9 cellular contexts compared by ENCODE assay signal in genomic region chr9:85258823-85259370, GRCh38.
DNase-seq lines count a peak whose midpoint lies in the region; ATAC-seq, FAIRE-seq and TF ChIP-seq lines count a peak whose summit lies in the region.
"Had no signal": no experiment of that assay in that cellular context is flagged by ENCODE, and none has a peak within 500 bp of the region (broad histone marks: within the 10 kb centered on the region; RNA-seq: fewer than 3 reads in every experiment).

No MANE protein-coding gene starts in this region.

- no peaks in the 10 kb centered on the region for H3K36me3 Mint-ChIP-seq in activated CD4-positive, alpha-beta T cell treated with anti-CD3 and anti-CD28 coated beads for 36 hours (ENCODE audit: low read depth)
- no peaks in the 10 kb centered on the region for H3K36me3 Mint-ChIP-seq in activated T-helper 17 cell treated with anti-CD3 and anti-CD28 coated beads, Interleukin-2, amount 50 U/mL, for 72 hours (ENCODE audit: low read depth)

- WGBS in GM23248 (ENCODE audit: low coverage in 1 of 2, low lambda C conversion rate in 2 of 2, missing lambda C conversion rate in 2 of 2), 2 experiments: 8 to 9% methylated on average over 10 of the region's 10 CpGs
- WGBS in small intestine, 3 donors: 39 to 44% (median 41%) methylated on average over 10 of the region's 10 CpGs

- no peaks in the 10 kb centered on the region for H3K9me3 ChIP-seq in GM23248 (ENCODE audit: low read depth)
- H3K9me3 ChIP-seq in right atrium auricular region: no peaks in the 10 kb centered on the region
- no peaks in the 10 kb centered on the region for H3K9me3 ChIP-seq in small intestine (ENCODE audit: control insufficient read depth, low read depth)

- peak; percentile 47 to 78 for TF ChIP-seq CTCF in right atrium auricular region (IDR thresholded peaks at IDR 0.05)

- FAIRE-seq in small intestine (lab: Jason Lieb, UNC): no peak
- FAIRE-seq: G401.6 had no signal

- POLR2A ChIA-PET in activated CD4-positive, alpha-beta T cell treated with anti-CD3 and anti-CD28 coated beads for 36 hours (lab: Charles Lee): no interaction called here

- intact Hi-C loops in activated CD4-positive, alpha-beta T cell treated with anti-CD3 and anti-CD28 coated beads for 36 hours (cut with DNase I, micrococcal nuclease): loop anchor here in 1 of 2 experiments (2.0 to 5.0 kb wide), 2 partner anchors 562 to 862 kb away; no protein-coding TSS in a partner anchor

- H3K9me3 Mint-ChIP-seq in activated CD4-positive, alpha-beta T cell treated with anti-CD3 and anti-CD28 coated beads for 36 hours (ENCODE audit: low read depth): peaks cover 4% of the 10 kb centered on the region
- peaks cover 4% of the 10 kb centered on the region for H3K9me3 Mint-ChIP-seq in activated T-helper 17 cell treated with anti-CD3 and anti-CD28 coated beads, Interleukin-2, amount 50 U/mL, for 72 hours

- H3K27me3 ChIP-seq in GM23248 (replicated peaks; ENCODE audit: insufficient read depth) (peaks cover 9% of the 10 kb centered on the region), right atrium auricular region (no peaks in the 10 kb centered on the region), small intestine (ENCODE audit: control insufficient read depth in 2 of 2, insufficient read depth in 2 of 2, low read length in 2 of 2) (peaks cover 0 to 1% of the 10 kb centered on the region in 2 donors)

- CTCF ChIA-PET in activated CD4-positive, alpha-beta T cell treated with anti-CD3 and anti-CD28 coated beads for 36 hours (lab: Charles Lee): interaction anchor here (0.7 to 2.1 kb wide), 2 partner anchors 166 to 862 kb away, joined by 3 to 10 read pairs; no protein-coding TSS in a partner anchor

- DNase-seq in activated CD4-positive, alpha-beta T cell treated with anti-CD3 and anti-CD28 coated beads for 36 hours: peak; percentile 57
- DNase-seq in activated CD4-positive, alpha-beta T cell treated with anti-CD3 and anti-CD28 coated beads, Interleukin-2, amount 50 U/mL, for 1 hour: no peak
- DNase-seq in GM23248: peak; percentile 89
- peak; percentile 46 for DNase-seq in NCI-H128 (lab: John Stamatoyannopoulos, UW; ENCODE audit: unreplicated experiment)
- peak; percentile 66 for DNase-seq in right atrium auricular region (ENCODE audit: low spot score)
- peak; percentile 5 for DNase-seq in small intestine
- no peak for DNase-seq in dedifferentiated amniotic fluid mesenchymal stem cell (ENCODE audit: extremely low spot score)

- ATAC-seq in activated CD4-positive, alpha-beta T cell treated with anti-CD3 and anti-CD28 coated beads for 36 hours: peak; percentile 66
- peak; percentile 34 for ATAC-seq in activated T-helper 17 cell treated with anti-CD3 and anti-CD28 coated beads, Interleukin-2, amount 50 U/mL, for 72 hours (replicated peaks)

- no peaks in the 10 kb centered on the region for H3K36me3 ChIP-seq in GM23248 (ENCODE audit: low read depth)
- no peaks in the 10 kb centered on the region for H3K36me3 ChIP-seq in right atrium auricular region
- H3K36me3 ChIP-seq in small intestine (ENCODE audit: control insufficient read depth in 2 of 2, insufficient read depth in 2 of 2, low read length in 2 of 2): no peaks in the 10 kb centered on the region

- H3K9me2 ChIP-seq in GM23248 (ENCODE audit: insufficient read depth): no peaks in the 10 kb centered on the region

- H4K20me1 ChIP-seq in GM23248 (ENCODE audit: insufficient read depth): no peaks in the 10 kb centered on the region

- H3K79me2 ChIP-seq in GM23248 (ENCODE audit: insufficient read depth): no peaks in the 10 kb centered on the region

- H3K27ac ChIP-seq in GM23248 (no peak overlapping the region), right atrium auricular region (no peak overlapping the region), small intestine (ENCODE audit: low read depth in 1 of 2, low read length in 1 of 2) (no peak overlapping the region)

- H3K4me3 ChIP-seq in GM23248 (0 out of 2 replicates have a peak overlapping the region, but pooled peaks have one; percentile 38), right atrium auricular region (no peak overlapping the region), small intestine (ENCODE audit: low read depth in 1 of 2, low read length in 2 of 2) (no peak overlapping the region)

- H3K4me1 ChIP-seq in GM23248 (ENCODE audit: insufficient read depth) (no peaks in the 10 kb centered on the region; the same call in 1 of the 2 replicates), right atrium auricular region (peaks cover 0 to 11% of the 10 kb centered on the region in 2 donors), small intestine (ENCODE audit: control insufficient read depth in 2 of 2, insufficient read depth in 1 of 2, low read depth in 1 of 2, low read length in 1 of 2) (no peaks in the 10 kb centered on the region)

- peak overlapping the region; percentile 64 for H2AFZ ChIP-seq in GM23248

- no peak overlapping the region for H3K4me2 ChIP-seq in GM23248 (ENCODE audit: unreplicated experiment)

- in situ Hi-C loops in GM23248 (cut with MboI): loop anchor here (25.0 kb wide), 2 partner anchors 572 to 847 kb away; no protein-coding TSS in a partner anchor

- H3K9ac ChIP-seq in GM23248: no peak overlapping the region

- peaks cover 2% of the 10 kb centered on the region for H3K27me3 Mint-ChIP-seq in activated CD4-positive, alpha-beta T cell treated with anti-CD3 and anti-CD28 coated beads for 36 hours
- peaks cover 22% of the 10 kb centered on the region for H3K27me3 Mint-ChIP-seq in activated T-helper 17 cell treated with anti-CD3 and anti-CD28 coated beads, Interleukin-2, amount 50 U/mL, for 72 hours

- no peak overlapping the region for H3K27ac Mint-ChIP-seq in activated CD4-positive, alpha-beta T cell treated with anti-CD3 and anti-CD28 coated beads for 36 hours
- H3K27ac Mint-ChIP-seq in activated T-helper 17 cell treated with anti-CD3 and anti-CD28 coated beads, Interleukin-2, amount 50 U/mL, for 72 hours: no peak overlapping the region

- no peaks in the 10 kb centered on the region for H3F3A ChIP-seq in GM23248 (ENCODE audit: insufficient read depth)

- no peak overlapping the region for H3K4me3 Mint-ChIP-seq in activated CD4-positive, alpha-beta T cell treated with anti-CD3 and anti-CD28 coated beads for 36 hours
- H3K4me3 Mint-ChIP-seq in activated T-helper 17 cell treated with anti-CD3 and anti-CD28 coated beads, Interleukin-2, amount 50 U/mL, for 72 hours: no peak overlapping the region

- H3K4me1 Mint-ChIP-seq in activated CD4-positive, alpha-beta T cell treated with anti-CD3 and anti-CD28 coated beads for 36 hours: no peaks in the 10 kb centered on the region
- H3K4me1 Mint-ChIP-seq in activated T-helper 17 cell treated with anti-CD3 and anti-CD28 coated beads, Interleukin-2, amount 50 U/mL, for 72 hours: no peaks in the 10 kb centered on the region

Comparison
In these comparisons a context has a peak if more than half of its experiments do, and no peak if none do; other contexts are left out.
1. DNase-seq: peak in activated CD4-positive, alpha-beta T cell treated with anti-CD3 and anti-CD28 coated beads for 36 hours (single experiment), GM23248 (single experiment), NCI-H128 (single experiment), right atrium auricular region (single experiment) and small intestine (single experiment); none in activated CD4-positive, alpha-beta T cell treated with anti-CD3 and anti-CD28 coated beads, Interleukin-2, amount 50 U/mL, for 1 hour (single experiment) and dedifferentiated amniotic fluid mesenchymal stem cell (single experiment).